Comparison of ENCODE assay signal across 8 cellular contexts in the genomic region with DNA sequence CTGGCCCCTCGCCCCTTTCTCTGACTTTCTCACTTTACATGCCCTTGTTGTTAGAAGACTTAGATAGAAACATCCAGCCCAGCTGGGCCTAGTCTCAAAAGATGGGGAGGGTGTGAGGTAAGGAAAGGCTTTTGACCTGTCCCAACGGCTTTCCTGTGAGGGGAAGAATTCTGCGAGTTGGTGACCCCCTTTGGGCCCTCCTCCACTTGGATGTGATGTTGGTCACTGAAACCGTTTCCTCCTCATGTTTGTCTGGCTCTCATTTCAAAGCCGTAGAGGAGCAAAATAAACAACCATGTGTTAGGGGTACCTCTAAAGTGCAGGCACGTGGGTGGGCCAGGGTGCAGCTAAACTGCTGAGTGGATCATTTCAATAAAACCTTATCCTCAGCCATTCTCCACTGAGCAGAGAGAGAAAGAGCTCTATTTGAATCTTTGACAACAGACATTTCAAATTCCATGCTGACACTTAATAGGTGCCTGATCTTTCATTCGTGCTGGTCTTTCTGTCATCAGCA.
DNase-seq lines count a peak whose midpoint lies in the region; ATAC-seq and TF ChIP-seq lines count a peak whose summit lies in the region.

No MANE protein-coding gene starts in this region.

- peaks cover 57% of the 10 kb centered on the region for H3K4me1 Mint-ChIP-seq in activated naive CD8-positive, alpha-beta T cell treated with anti-CD3 and anti-CD28 coated beads for 36 hours

- no peaks in the 10 kb centered on the region for H3K27me3 Mint-ChIP-seq in activated naive CD8-positive, alpha-beta T cell treated with anti-CD3 and anti-CD28 coated beads for 36 hours

- intact Hi-C loops in stomach (cut with DNase I; ENCODE audit: low total_unique reads) = no loop called here

- H3K4me2 ChIP-seq in SK-N-SH = peak overlapping the region; percentile 81

- peaks cover 4% of the 10 kb centered on the region for H3F3A ChIP-seq in SK-N-SH (replicated peaks; ENCODE audit: insufficient read depth)

- H3K9ac ChIP-seq in SK-N-SH = peak overlapping the region; percentile 79

- no peak for TF ChIP-seq EP300 in SK-N-SH (IDR thresholded peaks at IDR 0.05; ENCODE audit: borderline replicate concordance in 1 of 2, low read depth in 1 of 2, low read length in 1 of 2)
- TF ChIP-seq EP300 in stomach (IDR thresholded peaks at IDR 0.05) = no peak

- TF ChIP-seq RAD21 in SK-N-SH (IDR thresholded peaks at IDR 0.05; ENCODE audit: low read length) = no peak

- H4K20me1 ChIP-seq in SK-N-SH (ENCODE audit: insufficient read depth) = peaks cover 23% of the 10 kb centered on the region

- H3K36me3 Mint-ChIP-seq in activated naive CD8-positive, alpha-beta T cell treated with anti-CD3 and anti-CD28 coated beads for 36 hours = peaks cover 11% of the 10 kb centered on the region

- H3K9me2 ChIP-seq in SK-N-SH = no peaks in the 10 kb centered on the region

- ATAC-seq in SK-N-SH treated with all-trans-retinoic acid at 6 μM for 48 hours = no peak

- TF ChIP-seq CTCF in SK-N-SH (IDR thresholded peaks at IDR 0.05) (no peak), stomach (IDR thresholded peaks at IDR 0.05) (no peak)

- DNase-seq in SK-N-SH (no peak), left kidney (ENCODE audit: low read depth, low spot score) (peak; percentile 90), stomach (no peak), MV-4-11 (lab: John Stamatoyannopoulos, UW) (no peak), NCI-H2196 (lab: John Stamatoyannopoulos, UW; ENCODE audit: unreplicated experiment) (no peak), retina (no peak)
- no peak for DNase-seq in activated naive CD8-positive, alpha-beta T cell treated with anti-CD3 and anti-CD28 coated beads for 36 hours

- H3K27ac ChIP-seq in SK-N-SH (ENCODE audit: low read depth in 2 of 2, low read length in 1 of 2) = peak overlapping the region; percentile 88 to 91
- peak overlapping the region; percentile 89 to 96 (median 93) for H3K27ac ChIP-seq in stomach

- peaks cover 12 to 16% of the 10 kb centered on the region in 2 experiments; a peak in 3 of 4 replicates for H3K4me1 ChIP-seq in SK-N-SH (ENCODE audit: control insufficient read depth in 1 of 2, insufficient read depth in 2 of 2, low read depth in 1 of 2, low read length in 1 of 2)
- peaks cover 23 to 43% (median 35%) of the 10 kb centered on the region in 4 donors for H3K4me1 ChIP-seq in stomach

- CTCF ChIA-PET in SK-N-SH (lab: Yijun Ruan, JAX) = interaction anchor here (1.3 to 1.9 kb wide), 4 partner anchors 12 to 81 kb away, joined by 4 to 7 read pairs (median 4); no protein-coding TSS in a partner anchor

- 75% methylated on average over 7 of the region's 7 CpGs for WGBS in SK-N-SH (ENCODE audit: low lambda C conversion rate)
- WGBS in stomach, 5 donors = 20 to 30% (median 27%) methylated on average over 7 of the region's 7 CpGs

- H3K27me3 ChIP-seq in SK-N-SH (ENCODE audit: insufficient read depth) (no peaks in the 10 kb centered on the region), stomach (no peaks in the 10 kb centered on the region)

- no peaks in the 10 kb centered on the region for H3K36me3 ChIP-seq in SK-N-SH (replicated peaks in 1 of 2; ENCODE audit: control insufficient read depth in 1 of 2, insufficient read depth in 2 of 2, low read length in 1 of 2)
- H3K36me3 ChIP-seq in stomach = no peaks in the 10 kb centered on the region

- H3K79me2 ChIP-seq in SK-N-SH (ENCODE audit: insufficient read depth) = peaks cover 37% of the 10 kb centered on the region

- peak overlapping the region; percentile 99 for H3K27ac Mint-ChIP-seq in activated naive CD8-positive, alpha-beta T cell treated with anti-CD3 and anti-CD28 coated beads for 36 hours

- POLR2A ChIA-PET in SK-N-SH (lab: Yijun Ruan, JAX) = interaction anchor here (0.6 to 1.2 kb wide), 3 partner anchors 11 to 104 kb away, joined by 3 read pairs; no protein-coding TSS in a partner anchor

- H3K4me3 Mint-ChIP-seq in activated naive CD8-positive, alpha-beta T cell treated with anti-CD3 and anti-CD28 coated beads for 36 hours = peak overlapping the region; percentile 94

- no peaks in the 10 kb centered on the region for H3K9me3 ChIP-seq in SK-N-SH
- no peaks in the 10 kb centered on the region for H3K9me3 ChIP-seq in stomach

- peak overlapping the region; percentile 56 to 62 for H3K4me3 ChIP-seq in SK-N-SH (ENCODE audit: low read depth in 2 of 2, low read length in 1 of 2)
- peak overlapping the region; percentile 47 to 99 (median 91) for H3K4me3 ChIP-seq in stomach

- peak overlapping the region; percentile 100 for H2AFZ ChIP-seq in SK-N-SH (ENCODE audit: low read depth)

- peaks cover 1% of the 10 kb centered on the region for H3K9me3 Mint-ChIP-seq in activated naive CD8-positive, alpha-beta T cell treated with anti-CD3 and anti-CD28 coated beads for 36 hours

- no peak for TF ChIP-seq POLR2A in stomach (IDR thresholded peaks at IDR 0.05)

TF ChIP-seq in SK-N-SH, 30 proteins besides CTCF, POLR2A, EP300 and RAD21:
- TF ChIP-seq FOXM1 (IDR thresholded peaks at IDR 0.05; ENCODE audit: low read depth) = no peak
- TF ChIP-seq FOSL2 (IDR thresholded peaks at IDR 0.05; ENCODE audit: borderline replicate concordance, low read depth) = no peak
- peak; percentile 2; the same call in 1 of the 2 replicates for TF ChIP-seq MAX (IDR thresholded peaks at IDR 0.05; ENCODE audit: low read depth)
- TF ChIP-seq TCF12 (IDR thresholded peaks at IDR 0.05) = no peak

TF ChIP-seq in SK-N-SH treated with all-trans-retinoic acid at 6 μM for 48 hours, 23 proteins besides CTCF, POLR2A, EP300 and RAD21 (continues in another document):
- TF ChIP-seq, protein P1, sequence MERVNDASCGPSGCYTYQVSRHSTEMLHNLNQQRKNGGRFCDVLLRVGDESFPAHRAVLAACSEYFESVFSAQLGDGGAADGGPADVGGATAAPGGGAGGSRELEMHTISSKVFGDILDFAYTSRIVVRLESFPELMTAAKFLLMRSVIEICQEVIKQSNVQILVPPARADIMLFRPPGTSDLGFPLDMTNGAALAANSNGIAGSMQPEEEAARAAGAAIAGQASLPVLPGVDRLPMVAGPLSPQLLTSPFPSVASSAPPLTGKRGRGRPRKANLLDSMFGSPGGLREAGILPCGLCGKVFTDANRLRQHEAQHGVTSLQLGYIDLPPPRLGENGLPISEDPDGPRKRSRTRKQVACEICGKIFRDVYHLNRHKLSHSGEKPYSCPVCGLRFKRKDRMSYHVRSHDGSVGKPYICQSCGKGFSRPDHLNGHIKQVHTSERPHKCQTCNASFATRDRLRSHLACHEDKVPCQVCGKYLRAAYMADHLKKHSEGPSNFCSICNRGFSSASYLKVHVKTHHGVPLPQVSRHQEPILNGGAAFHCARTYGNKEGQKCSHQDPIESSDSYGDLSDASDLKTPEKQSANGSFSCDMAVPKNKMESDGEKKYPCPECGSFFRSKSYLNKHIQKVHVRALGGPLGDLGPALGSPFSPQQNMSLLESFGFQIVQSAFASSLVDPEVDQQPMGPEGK (CRISPR knock-in tag; IDR thresholded peaks at IDR 0.05; ENCODE audit: borderline replicate concordance) = no peak
- TF ChIP-seq BACH2 (CRISPR knock-in tag; IDR thresholded peaks at IDR 0.05; ENCODE audit: borderline replicate concordance) (no peak), ISL1 (CRISPR knock-in tag; IDR thresholded peaks at IDR 0.05) (no peak), ZFP30 (CRISPR knock-in tag; IDR thresholded peaks at IDR 0.05) (no peak), ZNF8 (CRISPR knock-in tag; IDR thresholded peaks at IDR 0.05) (no peak), ZNF565 (CRISPR knock-in tag; conservative IDR thresholded peaks at IDR 0.05; ENCODE audit: low read depth) (no peak), SNAI2 (CRISPR knock-in tag; IDR thresholded peaks at IDR 0.05) (no peak), CSRNP3 (CRISPR knock-in tag; IDR thresholded peaks at IDR 0.05) (no peak), TOX (CRISPR knock-in tag; IDR thresholded peaks at IDR 0.05; ENCODE audit: borderline replicate concordance) (no peak)
- TF ChIP-seq, protein P2, sequence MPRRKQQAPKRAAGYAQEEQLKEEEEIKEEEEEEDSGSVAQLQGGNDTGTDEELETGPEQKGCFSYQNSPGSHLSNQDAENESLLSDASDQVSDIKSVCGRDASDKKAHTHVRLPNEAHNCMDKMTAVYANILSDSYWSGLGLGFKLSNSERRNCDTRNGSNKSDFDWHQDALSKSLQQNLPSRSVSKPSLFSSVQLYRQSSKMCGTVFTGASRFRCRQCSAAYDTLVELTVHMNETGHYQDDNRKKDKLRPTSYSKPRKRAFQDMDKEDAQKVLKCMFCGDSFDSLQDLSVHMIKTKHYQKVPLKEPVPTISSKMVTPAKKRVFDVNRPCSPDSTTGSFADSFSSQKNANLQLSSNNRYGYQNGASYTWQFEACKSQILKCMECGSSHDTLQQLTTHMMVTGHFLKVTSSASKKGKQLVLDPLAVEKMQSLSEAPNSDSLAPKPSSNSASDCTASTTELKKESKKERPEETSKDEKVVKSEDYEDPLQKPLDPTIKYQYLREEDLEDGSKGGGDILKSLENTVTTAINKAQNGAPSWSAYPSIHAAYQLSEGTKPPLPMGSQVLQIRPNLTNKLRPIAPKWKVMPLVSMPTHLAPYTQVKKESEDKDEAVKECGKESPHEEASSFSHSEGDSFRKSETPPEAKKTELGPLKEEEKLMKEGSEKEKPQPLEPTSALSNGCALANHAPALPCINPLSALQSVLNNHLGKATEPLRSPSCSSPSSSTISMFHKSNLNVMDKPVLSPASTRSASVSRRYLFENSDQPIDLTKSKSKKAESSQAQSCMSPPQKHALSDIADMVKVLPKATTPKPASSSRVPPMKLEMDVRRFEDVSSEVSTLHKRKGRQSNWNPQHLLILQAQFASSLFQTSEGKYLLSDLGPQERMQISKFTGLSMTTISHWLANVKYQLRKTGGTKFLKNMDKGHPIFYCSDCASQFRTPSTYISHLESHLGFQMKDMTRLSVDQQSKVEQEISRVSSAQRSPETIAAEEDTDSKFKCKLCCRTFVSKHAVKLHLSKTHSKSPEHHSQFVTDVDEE (CRISPR knock-in tag; IDR thresholded peaks at IDR 0.05) = no peak
